ENCODE assay signal across 1 cellular context in genomic region chr19:12400618-12401502, GRCh38.
A peak's percentile ranks its signal among the peaks of the same experiment; 100 is the strongest.
TF ChIP-seq lines count a peak whose summit lies in the region.

TSS of gene ZNF799 (minus strand) at chr19:12401271. CDS start at chr19:12401070, 201 bp downstream.

TF ChIP-seq in K562, 482 proteins besides CTCF, POLR2A, EP300 and RAD21 (continued from another document and continues in another):
- TF ChIP-seq ARID3B (CRISPR knock-in tag; IDR thresholded peaks at IDR 0.05; ENCODE audit: borderline replicate concordance) (no peak), NFE2L1 (tag; IDR thresholded peaks at IDR 0.05; ENCODE audit: borderline replicate concordance, low read depth) (no peak), ZNF561 (CRISPR knock-in tag; conservative IDR thresholded peaks at IDR 0.05) (no peak), CHCHD3 (CRISPR knock-in tag; IDR thresholded peaks at IDR 0.05) (no peak), ZC3H8 (IDR thresholded peaks at IDR 0.05) (no peak), MTF1 (CRISPR knock-in tag; IDR thresholded peaks at IDR 0.05; ENCODE audit: borderline replicate concordance) (no peak), SOX6 (IDR thresholded peaks at IDR 0.05) (no peak), REST (CRISPR knock-in tag; IDR thresholded peaks at IDR 0.05; ENCODE audit: low read depth) (no peak), SP2 (IDR thresholded peaks at IDR 0.05; ENCODE audit: extremely low read depth, low read depth, low read length, poor library complexity, severe bottlenecking) (peak; percentile 62), ZBTB49 (CRISPR knock-in tag; IDR thresholded peaks at IDR 0.05; ENCODE audit: borderline replicate concordance) (no peak), FOXJ3 (CRISPR knock-in tag; IDR thresholded peaks at IDR 0.05) (no peak), SNRNP70 (optimal IDR thresholded peaks at IDR 0.05; ENCODE audit: low read depth, low read length) (no peak), NR3C1 (CRISPR knock-in tag; IDR thresholded peaks at IDR 0.05) (0 out of 2 replicates have a peak, but pooled peaks have one; percentile 51), BRCA1 (IDR thresholded peaks at IDR 0.05) (no peak), BRCA1 (CRISPR knock-in tag; IDR thresholded peaks at IDR 0.05) (no peak), RERE (CRISPR knock-in tag; IDR thresholded peaks at IDR 0.05; ENCODE audit: borderline replicate concordance) (0 out of 2 replicates have a peak, but pooled peaks have one; percentile 49), TCF7 (IDR thresholded peaks at IDR 0.05; ENCODE audit: borderline replicate concordance) (peak; percentile 45; the same call in 1 of the 2 replicates), XRCC4 (IDR thresholded peaks at IDR 0.05; ENCODE audit: extremely low read depth, insufficient read depth, insufficient read length) (no peak), NFRKB (IDR thresholded peaks at IDR 0.05; ENCODE audit: low read depth) (no peak), ZNF311 (CRISPR knock-in tag; IDR thresholded peaks at IDR 0.05) (no peak), ZNF76 (CRISPR knock-in tag; IDR thresholded peaks at IDR 0.05; ENCODE audit: borderline replicate concordance) (no peak), MEIS2 (IDR thresholded peaks at IDR 0.05; ENCODE audit: partially characterized antibody) (peak; percentile 88), E2F4 (CRISPR knock-in tag; IDR thresholded peaks at IDR 0.05; ENCODE audit: low read depth) (no peak), BRF1 (IDR thresholded peaks at IDR 0.05; ENCODE audit: borderline replicate concordance, extremely low read depth, insufficient read length) (no peak), ZNF696 (CRISPR knock-in tag; conservative IDR thresholded peaks at IDR 0.05) (no peak), ZNF239 (CRISPR knock-in tag; IDR thresholded peaks at IDR 0.05) (no peak), RBM15 (IDR thresholded peaks at IDR 0.05; ENCODE audit: insufficient read depth, low read length) (no peak), ATF6 (CRISPR knock-in tag; IDR thresholded peaks at IDR 0.05) (no peak), TEAD4 (IDR thresholded peaks at IDR 0.05; ENCODE audit: low read length) (no peak), TEAD4 (CRISPR knock-in tag; IDR thresholded peaks at IDR 0.05; ENCODE audit: borderline replicate concordance) (no peak), ZNF668 (CRISPR knock-in tag; IDR thresholded peaks at IDR 0.05) (no peak), ZNF23 (CRISPR knock-in tag; IDR thresholded peaks at IDR 0.05) (no peak), MAZ (CRISPR knock-in tag; conservative IDR thresholded peaks at IDR 0.05 in 1 of 2, IDR thresholded peaks at IDR 0.05 in 1 of 2) (peak; percentile 41 to 42; a peak in 1 of 4 replicates), ZNF644 (tag; IDR thresholded peaks at IDR 0.05; ENCODE audit: low read depth) (no peak)
